In genomic region chr1:119605686-119606085, GRCh38 we compare ENCODE assay signal across 4 cellular contexts.
"Had no signal": no experiment of that assay in that cellular context is flagged by ENCODE, and none has a peak within 500 bp of the region (broad histone marks: within the 10 kb centered on the region; RNA-seq: fewer than 3 reads in every experiment).

No MANE protein-coding gene starts in this region.

- H3K4me1 Mint-ChIP-seq: GM23338 had no signal

- H3K9me3 Mint-ChIP-seq: GM23338, HFFc6 had no signal

- H3K27ac Mint-ChIP-seq: GM23338, HFFc6, IgD-negative memory B cell had no signal

- H3K36me3 Mint-ChIP-seq: IgD-negative memory B cell had no signal

- H3K4me3 Mint-ChIP-seq: GM23338, HFFc6, IgD-negative memory B cell had no signal

- DNase-seq: H7, HFFc6 had no signal
